Comparison of ENCODE assay signal across 8 cellular contexts in genomic region chr11:110431212-110432073, GRCh38. TPM values are rescaled to one million over a fixed set of nuclear protein-coding genes. Genes with fewer than 3 reads are reported as not detected.
DNase-seq lines count a peak whose midpoint lies in the region; ATAC-seq and TF ChIP-seq lines count a peak whose summit lies in the region.

No MANE protein-coding gene starts in this region.

- H3K36me3 ChIP-seq in brain microvascular endothelial cell (replicated peaks) = no peaks in the 10 kb centered on the region
- no peaks in the 10 kb centered on the region for H3K36me3 ChIP-seq in mucosa of stomach (ENCODE audit: control insufficient read depth, insufficient read depth, low read length)

- H3K27ac ChIP-seq in brain microvascular endothelial cell = no peak overlapping the region
- H3K27ac ChIP-seq in foreskin keratinocyte = no peak overlapping the region

- peak overlapping the region; percentile 96 for H3K4me3 ChIP-seq in brain microvascular endothelial cell (ENCODE audit: low read depth, low read length)
- peak overlapping the region; percentile 95 for H3K4me3 ChIP-seq in mucosa of stomach (ENCODE audit: low read length)

- peaks cover 27% of the 10 kb centered on the region for H3K4me1 ChIP-seq in mucosa of stomach (ENCODE audit: control insufficient read depth, insufficient read depth, low read length)
- peaks cover 19% of the 10 kb centered on the region for H3K4me1 ChIP-seq in foreskin keratinocyte

- in situ Hi-C loops in brain microvascular endothelial cell (cut with HindIII; ENCODE audit: low pct_ligation_motif_present, low sequenced_read_pairs) = no loop called here

- no peaks in the 10 kb centered on the region for H3K9me3 ChIP-seq in mucosa of stomach (ENCODE audit: control insufficient read depth, low read length)

- peak; percentile 40 for DNase-seq in DMS 273 (lab: John Stamatoyannopoulos, UW; ENCODE audit: unreplicated experiment)
- no peak for DNase-seq in DMS 273 treated with DMSO at 0.1 percent for 48 hours (lab: John Stamatoyannopoulos, UW)
- peak; percentile 68 for DNase-seq in NAMALWA (ENCODE audit: low spot score)
- no peak for DNase-seq in brain microvascular endothelial cell
- DNase-seq in ureter (ENCODE audit: low spot score) = no peak
- no peak for DNase-seq in NCI-H146 (lab: John Stamatoyannopoulos, UW)
- no peak for DNase-seq in foreskin keratinocyte

- H3K9ac ChIP-seq in mucosa of stomach (ENCODE audit: low read length) = peak overlapping the region; percentile 93

- TF ChIP-seq CTCF in brain microvascular endothelial cell (IDR thresholded peaks at IDR 0.05; ENCODE audit: low read depth, low read length, missing control alignments) (no peak), foreskin keratinocyte (conservative IDR thresholded peaks at IDR 0.05) (no peak)

- no peak for ATAC-seq in foreskin keratinocyte

- H3K27me3 ChIP-seq in brain microvascular endothelial cell (replicated peaks) (no peaks in the 10 kb centered on the region), mucosa of stomach (ENCODE audit: control insufficient read depth, insufficient read depth, low read length) (no peaks in the 10 kb centered on the region), foreskin keratinocyte (no peaks in the 10 kb centered on the region)

RNA-seq across cellular contexts. Expression of gene FDX1, which starts 1.7 kb away (rescaled TPM):
- total RNA-seq in ureter (11.9 TPM), foreskin keratinocyte (10.6 and 11.0 TPM in 2 replicates)
- polyA plus RNA-seq in foreskin keratinocyte = 8.7 and 10.0 TPM in 2 replicates

Comparison
In these comparisons a context has a peak if more than half of its experiments do, and no peak if none do; other contexts are left out.
1. DNase-seq: peak in DMS 273 (single experiment) and NAMALWA (single experiment); none in DMS 273 treated with DMSO at 0.1 percent for 48 hours (single experiment), brain microvascular endothelial cell (single experiment), ureter (single experiment), NCI-H146 (single experiment) and foreskin keratinocyte (0 of 2).